In genomic region chr22:30183861-30184278, GRCh38 we compare ENCODE assay signal across 2 cellular contexts.
TF ChIP-seq lines count a peak whose summit lies in the region.

No MANE protein-coding gene starts in this region.

TF ChIP-seq in SK-N-SH, 30 proteins besides CTCF, POLR2A, EP300 and RAD21:
- TF ChIP-seq, protein P1, sequence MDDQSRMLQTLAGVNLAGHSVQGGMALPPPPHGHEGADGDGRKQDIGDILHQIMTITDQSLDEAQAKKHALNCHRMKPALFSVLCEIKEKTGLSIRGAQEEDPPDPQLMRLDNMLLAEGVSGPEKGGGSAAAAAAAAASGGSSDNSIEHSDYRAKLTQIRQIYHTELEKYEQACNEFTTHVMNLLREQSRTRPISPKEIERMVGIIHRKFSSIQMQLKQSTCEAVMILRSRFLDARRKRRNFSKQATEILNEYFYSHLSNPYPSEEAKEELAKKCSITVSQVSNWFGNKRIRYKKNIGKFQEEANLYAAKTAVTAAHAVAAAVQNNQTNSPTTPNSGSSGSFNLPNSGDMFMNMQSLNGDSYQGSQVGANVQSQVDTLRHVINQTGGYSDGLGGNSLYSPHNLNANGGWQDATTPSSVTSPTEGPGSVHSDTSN (IDR thresholded peaks at IDR 0.05), result peak; percentile 61
- peak; percentile 8; the same call in 1 of the 2 replicates for TF ChIP-seq TCF12 (IDR thresholded peaks at IDR 0.05)
- no peak for TF ChIP-seq GABPA (IDR thresholded peaks at IDR 0.05; ENCODE audit: low read depth)
- TF ChIP-seq TAF1 (IDR thresholded peaks at IDR 0.05; ENCODE audit: borderline replicate concordance, low read depth, low read length), result no peak
- TF ChIP-seq, protein P2, sequence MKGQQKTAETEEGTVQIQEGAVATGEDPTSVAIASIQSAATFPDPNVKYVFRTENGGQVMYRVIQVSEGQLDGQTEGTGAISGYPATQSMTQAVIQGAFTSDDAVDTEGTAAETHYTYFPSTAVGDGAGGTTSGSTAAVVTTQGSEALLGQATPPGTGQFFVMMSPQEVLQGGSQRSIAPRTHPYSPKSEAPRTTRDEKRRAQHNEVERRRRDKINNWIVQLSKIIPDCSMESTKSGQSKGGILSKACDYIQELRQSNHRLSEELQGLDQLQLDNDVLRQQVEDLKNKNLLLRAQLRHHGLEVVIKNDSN (IDR thresholded peaks at IDR 0.05; ENCODE audit: borderline replicate concordance, low read depth), result no peak
- no peak for TF ChIP-seq FOXJ3 (CRISPR knock-in tag; IDR thresholded peaks at IDR 0.05)

TF ChIP-seq in K562, 482 proteins besides CTCF, POLR2A, EP300 and RAD21 (continued from another document and continues in another):
- peak; percentile 94 for TF ChIP-seq TEAD4 (IDR thresholded peaks at IDR 0.05; ENCODE audit: low read length)
- TF ChIP-seq TEAD4 (CRISPR knock-in tag; IDR thresholded peaks at IDR 0.05; ENCODE audit: borderline replicate concordance), result no peak
- peak; percentile 86 for TF ChIP-seq ARID1B (IDR thresholded peaks at IDR 0.05)
- no peak for TF ChIP-seq ZNF644 (tag; IDR thresholded peaks at IDR 0.05; ENCODE audit: low read depth)
- TF ChIP-seq ZNF24 (IDR thresholded peaks at IDR 0.05), result peak; percentile 54; the same call in 1 of the 2 replicates
- peak; percentile 98; the same call in 1 of the 2 replicates for TF ChIP-seq ESRRA (IDR thresholded peaks at IDR 0.05; ENCODE audit: borderline replicate concordance, low read depth)
- TF ChIP-seq ZNF695 (CRISPR knock-in tag; IDR thresholded peaks at IDR 0.05), result no peak
- peak; percentile 85 to 99 for TF ChIP-seq RCOR1 (IDR thresholded peaks at IDR 0.05; ENCODE audit: borderline replicate concordance in 1 of 2, low read depth in 2 of 2, low read length in 2 of 2)
- peak; percentile 97 to 98 for TF ChIP-seq KDM1A (IDR thresholded peaks at IDR 0.05)
- TF ChIP-seq ZFP1 (CRISPR knock-in tag; IDR thresholded peaks at IDR 0.05), result no peak
- TF ChIP-seq ZNF707 (CRISPR knock-in tag; conservative IDR thresholded peaks at IDR 0.05), result no peak
- TF ChIP-seq NCOR1 (IDR thresholded peaks at IDR 0.05), result peak; percentile 58
- no peak for TF ChIP-seq FOXA1 (IDR thresholded peaks at IDR 0.05; ENCODE audit: borderline replicate concordance)
- no peak for TF ChIP-seq BRD9 (IDR thresholded peaks at IDR 0.05; ENCODE audit: low read depth, partially characterized antibody)
- TF ChIP-seq ZNF766 (CRISPR knock-in tag; conservative IDR thresholded peaks at IDR 0.05), result peak; percentile 75; the same call in 1 of the 2 replicates
- no peak for TF ChIP-seq U2AF1 (optimal IDR thresholded peaks at IDR 0.05; ENCODE audit: low read depth, low read length)
- TF ChIP-seq GATA2 (CRISPR knock-in tag; IDR thresholded peaks at IDR 0.05), result peak; percentile 54; the same call in 1 of the 2 replicates
- TF ChIP-seq MLLT1 (IDR thresholded peaks at IDR 0.05), result peak in 1 of 2 experiments; percentile 98; a peak in 2 of 4 replicates
- TF ChIP-seq RNF2 (IDR thresholded peaks at IDR 0.05), result 0 out of 2 replicates have a peak, but pooled peaks have one; percentile 51
- TF ChIP-seq HDAC1 (IDR thresholded peaks at IDR 0.05), result peak in 1 of 2 experiments; percentile 96; a peak in 2 of 4 replicates
- peak; percentile 62 for TF ChIP-seq TAL1 (IDR thresholded peaks at IDR 0.05)
- no peak for TF ChIP-seq PATZ1 (CRISPR knock-in tag; IDR thresholded peaks at IDR 0.05; ENCODE audit: borderline replicate concordance)
- peak; percentile 30; the same call in 1 of the 2 replicates for TF ChIP-seq ZBTB1 (CRISPR knock-in tag; IDR thresholded peaks at IDR 0.05; ENCODE audit: borderline replicate concordance, low read depth)
- TF ChIP-seq CBFA2T2 (conservative IDR thresholded peaks at IDR 0.05), result peak; percentile 68
- TF ChIP-seq, protein P3, sequence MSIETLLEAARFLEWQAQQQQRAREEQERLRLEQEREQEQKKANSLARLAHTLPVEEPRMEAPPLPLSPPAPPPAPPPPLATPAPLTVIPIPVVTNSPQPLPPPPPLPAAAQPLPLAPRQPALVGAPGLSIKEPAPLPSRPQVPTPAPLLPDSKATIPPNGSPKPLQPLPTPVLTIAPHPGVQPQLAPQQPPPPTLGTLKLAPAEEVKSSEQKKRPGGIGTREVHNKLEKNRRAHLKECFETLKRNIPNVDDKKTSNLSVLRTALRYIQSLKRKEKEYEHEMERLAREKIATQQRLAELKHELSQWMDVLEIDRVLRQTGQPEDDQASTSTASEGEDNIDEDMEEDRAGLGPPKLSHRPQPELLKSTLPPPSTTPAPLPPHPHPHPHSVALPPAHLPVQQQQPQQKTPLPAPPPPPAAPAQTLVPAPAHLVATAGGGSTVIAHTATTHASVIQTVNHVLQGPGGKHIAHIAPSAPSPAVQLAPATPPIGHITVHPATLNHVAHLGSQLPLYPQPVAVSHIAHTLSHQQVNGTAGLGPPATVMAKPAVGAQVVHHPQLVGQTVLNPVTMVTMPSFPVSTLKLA (conservative IDR thresholded peaks at IDR 0.05), result peak in 1 of 2 experiments; percentile 50; a peak in 2 of 4 replicates
- peak; percentile 97 for TF ChIP-seq HDAC2 (IDR thresholded peaks at IDR 0.05)
- no peak for TF ChIP-seq ZBTB12 (CRISPR knock-in tag; IDR thresholded peaks at IDR 0.05)
- no peak for TF ChIP-seq ZNF212 (CRISPR knock-in tag; IDR thresholded peaks at IDR 0.05)
- TF ChIP-seq ZFX (CRISPR knock-in tag; IDR thresholded peaks at IDR 0.05), result no peak
- peak; percentile 66 for TF ChIP-seq SMARCE1 (IDR thresholded peaks at IDR 0.05)
- TF ChIP-seq ZNF41 (CRISPR knock-in tag; conservative IDR thresholded peaks at IDR 0.05), result no peak
- TF ChIP-seq SMARCA4 (IDR thresholded peaks at IDR 0.05), result peak; percentile 78
- TF ChIP-seq, protein P4, sequence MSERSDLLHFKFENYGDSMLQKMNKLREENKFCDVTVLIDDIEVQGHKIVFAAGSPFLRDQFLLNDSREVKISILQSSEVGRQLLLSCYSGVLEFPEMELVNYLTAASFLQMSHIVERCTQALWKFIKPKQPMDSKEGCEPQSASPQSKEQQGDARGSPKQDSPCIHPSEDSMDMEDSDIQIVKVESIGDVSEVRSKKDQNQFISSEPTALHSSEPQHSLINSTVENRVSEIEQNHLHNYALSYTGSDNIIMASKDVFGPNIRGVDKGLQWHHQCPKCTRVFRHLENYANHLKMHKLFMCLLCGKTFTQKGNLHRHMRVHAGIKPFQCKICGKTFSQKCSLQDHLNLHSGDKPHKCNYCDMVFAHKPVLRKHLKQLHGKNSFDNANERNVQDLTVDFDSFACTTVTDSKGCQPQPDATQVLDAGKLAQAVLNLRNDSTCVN (CRISPR knock-in tag; IDR thresholded peaks at IDR 0.05), result no peak
- TF ChIP-seq KDM4B (IDR thresholded peaks at IDR 0.05; ENCODE audit: borderline replicate concordance in 2 of 2, low read depth in 1 of 2), result no peak
- TF ChIP-seq, protein P5, sequence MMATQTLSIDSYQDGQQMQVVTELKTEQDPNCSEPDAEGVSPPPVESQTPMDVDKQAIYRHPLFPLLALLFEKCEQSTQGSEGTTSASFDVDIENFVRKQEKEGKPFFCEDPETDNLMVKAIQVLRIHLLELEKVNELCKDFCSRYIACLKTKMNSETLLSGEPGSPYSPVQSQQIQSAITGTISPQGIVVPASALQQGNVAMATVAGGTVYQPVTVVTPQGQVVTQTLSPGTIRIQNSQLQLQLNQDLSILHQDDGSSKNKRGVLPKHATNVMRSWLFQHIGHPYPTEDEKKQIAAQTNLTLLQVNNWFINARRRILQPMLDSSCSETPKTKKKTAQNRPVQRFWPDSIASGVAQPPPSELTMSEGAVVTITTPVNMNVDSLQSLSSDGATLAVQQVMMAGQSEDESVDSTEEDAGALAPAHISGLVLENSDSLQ (IDR thresholded peaks at IDR 0.05), result peak; percentile 55
- TF ChIP-seq, protein P6, sequence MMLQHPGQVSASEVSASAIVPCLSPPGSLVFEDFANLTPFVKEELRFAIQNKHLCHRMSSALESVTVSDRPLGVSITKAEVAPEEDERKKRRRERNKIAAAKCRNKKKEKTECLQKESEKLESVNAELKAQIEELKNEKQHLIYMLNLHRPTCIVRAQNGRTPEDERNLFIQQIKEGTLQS (IDR thresholded peaks at IDR 0.05), result peak; percentile 47; the same call in 1 of the 2 replicates
- TF ChIP-seq, protein P6 (CRISPR knock-in tag; conservative IDR thresholded peaks at IDR 0.05), result no peak
- peak; percentile 82; the same call in 1 of the 2 replicates for TF ChIP-seq MECOM (CRISPR knock-in tag; IDR thresholded peaks at IDR 0.05)
- TF ChIP-seq, protein P7, sequence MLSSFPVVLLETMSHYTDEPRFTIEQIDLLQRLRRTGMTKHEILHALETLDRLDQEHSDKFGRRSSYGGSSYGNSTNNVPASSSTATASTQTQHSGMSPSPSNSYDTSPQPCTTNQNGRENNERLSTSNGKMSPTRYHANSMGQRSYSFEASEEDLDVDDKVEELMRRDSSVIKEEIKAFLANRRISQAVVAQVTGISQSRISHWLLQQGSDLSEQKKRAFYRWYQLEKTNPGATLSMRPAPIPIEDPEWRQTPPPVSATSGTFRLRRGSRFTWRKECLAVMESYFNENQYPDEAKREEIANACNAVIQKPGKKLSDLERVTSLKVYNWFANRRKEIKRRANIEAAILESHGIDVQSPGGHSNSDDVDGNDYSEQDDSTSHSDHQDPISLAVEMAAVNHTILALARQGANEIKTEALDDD (IDR thresholded peaks at IDR 0.05), result 0 out of 2 replicates have a peak, but pooled peaks have one; percentile 15
- TF ChIP-seq NFE2 (IDR thresholded peaks at IDR 0.05; ENCODE audit: low read depth), result peak; percentile 96
- TF ChIP-seq ATF7 (IDR thresholded peaks at IDR 0.05), result 0 out of 2 replicates have a peak, but pooled peaks have one; percentile 13
- 0 out of 2 replicates have a peak, but pooled peaks have one; percentile 35 for TF ChIP-seq SMARCC2 (IDR thresholded peaks at IDR 0.05; ENCODE audit: low read depth)
- TF ChIP-seq CCAR2 (IDR thresholded peaks at IDR 0.05; ENCODE audit: low read depth, low read length), result no peak
- TF ChIP-seq MAFG (tag; conservative IDR thresholded peaks at IDR 0.05), result peak; percentile 82
- peak; percentile 83 for TF ChIP-seq CBFA2T3 (IDR thresholded peaks at IDR 0.05)
- no peak for TF ChIP-seq TAF7 (tag; IDR thresholded peaks at IDR 0.05)
- TF ChIP-seq, protein P8, sequence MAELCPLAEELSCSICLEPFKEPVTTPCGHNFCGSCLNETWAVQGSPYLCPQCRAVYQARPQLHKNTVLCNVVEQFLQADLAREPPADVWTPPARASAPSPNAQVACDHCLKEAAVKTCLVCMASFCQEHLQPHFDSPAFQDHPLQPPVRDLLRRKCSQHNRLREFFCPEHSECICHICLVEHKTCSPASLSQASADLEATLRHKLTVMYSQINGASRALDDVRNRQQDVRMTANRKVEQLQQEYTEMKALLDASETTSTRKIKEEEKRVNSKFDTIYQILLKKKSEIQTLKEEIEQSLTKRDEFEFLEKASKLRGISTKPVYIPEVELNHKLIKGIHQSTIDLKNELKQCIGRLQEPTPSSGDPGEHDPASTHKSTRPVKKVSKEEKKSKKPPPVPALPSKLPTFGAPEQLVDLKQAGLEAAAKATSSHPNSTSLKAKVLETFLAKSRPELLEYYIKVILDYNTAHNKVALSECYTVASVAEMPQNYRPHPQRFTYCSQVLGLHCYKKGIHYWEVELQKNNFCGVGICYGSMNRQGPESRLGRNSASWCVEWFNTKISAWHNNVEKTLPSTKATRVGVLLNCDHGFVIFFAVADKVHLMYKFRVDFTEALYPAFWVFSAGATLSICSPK (IDR thresholded peaks at IDR 0.05; ENCODE audit: borderline replicate concordance), result no peak
- no peak for TF ChIP-seq SAFB (IDR thresholded peaks at IDR 0.05; ENCODE audit: borderline replicate concordance, low read depth, low read length)
- TF ChIP-seq KLF16 (IDR thresholded peaks at IDR 0.05), result 0 out of 2 replicates have a peak, but pooled peaks have one; percentile 36
